In genomic region chrX:21926116-21926515, GRCh38 we compare ENCODE assay signal across 12 cellular contexts. TPM values are rescaled to one million over a fixed set of nuclear protein-coding genes. Genes with fewer than 3 reads are reported as not detected.
DNase-seq lines count a peak whose midpoint lies in the region; ATAC-seq and TF ChIP-seq lines count a peak whose summit lies in the region.
"Had no signal": no experiment of that assay in that cellular context is flagged by ENCODE, and none has a peak within 500 bp of the region (broad histone marks: within the 10 kb centered on the region; RNA-seq: fewer than 3 reads in every experiment).

No MANE protein-coding gene starts in this region.

- H4K8ac ChIP-seq in mesenchymal stem cell (ENCODE audit: low read length), result no peak overlapping the region

- no peaks in the 10 kb centered on the region for H3K27me3 ChIP-seq in MM.1S (replicated peaks; ENCODE audit: insufficient read depth, low read length)
- no peaks in the 10 kb centered on the region for H3K27me3 ChIP-seq in mesenchymal stem cell (ENCODE audit: control insufficient read depth in 1 of 2, insufficient read depth in 1 of 2, low read length in 2 of 2)

- 53% methylated on average over 2 of the region's 3 CpGs for WGBS in mesenchymal stem cell

- peak overlapping the region; percentile 74; the same call in 1 of the 2 replicates for H3K4me2 ChIP-seq in MM.1S (ENCODE audit: low read depth, low read length)
- no peak overlapping the region for H3K4me2 ChIP-seq in mesenchymal stem cell (ENCODE audit: low read length, poor library complexity, severe bottlenecking)

- H3K36me3 ChIP-seq in MM.1S (replicated peaks; ENCODE audit: insufficient read depth, low read length) (no peaks in the 10 kb centered on the region), mesenchymal stem cell (ENCODE audit: control insufficient read depth in 1 of 2, insufficient read depth in 2 of 2, low read depth in 1 of 2, low read length in 2 of 2) (no peaks in the 10 kb centered on the region)

- TF ChIP-seq CTCF in MM.1S (IDR thresholded peaks at IDR 0.05; ENCODE audit: low read length) (no peak), cardiac fibroblast (IDR thresholded peaks at IDR 0.05; ENCODE audit: low read depth, low read length) (no peak)

- DNase-seq in CD1c-positive myeloid dendritic cell (ENCODE audit: extremely low spot score), result peak; percentile 64
- peak; percentile 14 for DNase-seq in MM.1S
- DNase-seq in cardiac fibroblast (ENCODE audit: low read depth in 2 of 2), result peak; percentile 73 to 76
- DNase-seq in mesenchymal stem cell, result peak; percentile 29
- DNase-seq in NCI-H1436 treated with DMSO at 0.1 percent for 48 hours (lab: John Stamatoyannopoulos, UW), result no peak
- no peak for DNase-seq in NCI-H2107 treated with DMSO at 0.1 percent for 48 hours (lab: John Stamatoyannopoulos, UW; ENCODE audit: unreplicated experiment)
- DNase-seq in DMS 273 (lab: John Stamatoyannopoulos, UW; ENCODE audit: unreplicated experiment), result no peak
- DNase-seq: activated effector memory CD4-positive, alpha-beta T cell treated with Interleukin-2 at 50 U/mL for 16 hours; effector memory CD8-positive, alpha-beta T cell; islet precursor cell; T-helper 9 cell had no signal

- H3K79me2 ChIP-seq in MM.1S (ENCODE audit: low read length), result no peaks in the 10 kb centered on the region

- peaks cover 3% of the 10 kb centered on the region; the same call in 1 of the 2 replicates for H3F3A ChIP-seq in MM.1S (ENCODE audit: insufficient read depth, low read length)

- no peak overlapping the region for H3K23ac ChIP-seq in mesenchymal stem cell (ENCODE audit: low read length in 2 of 2)

- no peak overlapping the region for H3K14ac ChIP-seq in mesenchymal stem cell (ENCODE audit: low read length in 2 of 2)

- no peaks in the 10 kb centered on the region for H3K9me2 ChIP-seq in MM.1S (replicated peaks; ENCODE audit: insufficient read depth, low read length)

- no peak overlapping the region for H2BK12ac ChIP-seq in mesenchymal stem cell (ENCODE audit: low read length in 2 of 2)

- H2BK15ac ChIP-seq in mesenchymal stem cell (ENCODE audit: low read depth, poor library complexity, severe bottlenecking), result no peak overlapping the region

- H2AK5ac ChIP-seq in mesenchymal stem cell (ENCODE audit: low read length, severe bottlenecking), result no peak overlapping the region

- no peak overlapping the region for H2BK120ac ChIP-seq in mesenchymal stem cell (ENCODE audit: low read depth, low read length)

- no peak overlapping the region for H2BK5ac ChIP-seq in mesenchymal stem cell (ENCODE audit: low read depth, low read length, poor library complexity, severe bottlenecking)

- H3K4me1 ChIP-seq in MM.1S (ENCODE audit: low read length) (peaks cover 6% of the 10 kb centered on the region; the same call in 1 of the 2 replicates), mesenchymal stem cell (ENCODE audit: control insufficient read depth, insufficient read depth, low read depth, low read length) (no peaks in the 10 kb centered on the region)

- H3K4ac ChIP-seq in mesenchymal stem cell (ENCODE audit: low read depth in 1 of 2, low read length in 2 of 2), result no peak overlapping the region

- no peaks in the 10 kb centered on the region for H4K20me1 ChIP-seq in MM.1S (ENCODE audit: insufficient read depth, low read length)

- H2AFZ ChIP-seq in MM.1S (ENCODE audit: low read length) (peak overlapping the region; percentile 11; the same call in 1 of the 2 replicates), mesenchymal stem cell (ENCODE audit: low read depth, low read length) (no peak overlapping the region)

- H4K91ac ChIP-seq in mesenchymal stem cell (ENCODE audit: low read length), result no peak overlapping the region

- ATAC-seq in HG03378 (IDR thresholded peaks at IDR 0.05; ENCODE audit: unreplicated experiment), result no peak
- ATAC-seq: effector memory CD8-positive, alpha-beta T cell had no signal

- H3K9me3 ChIP-seq in MM.1S (replicated peaks; ENCODE audit: insufficient read depth, low read length), result no peaks in the 10 kb centered on the region
- no peaks in the 10 kb centered on the region for H3K9me3 ChIP-seq in mesenchymal stem cell (ENCODE audit: control insufficient read depth, low read length)

- H3K79me1 ChIP-seq in mesenchymal stem cell (replicated peaks; ENCODE audit: low read length, poor library complexity, severe bottlenecking), result no peaks in the 10 kb centered on the region

- H3K9ac ChIP-seq in MM.1S (ENCODE audit: low read length), result peak overlapping the region; percentile 36; the same call in 1 of the 2 replicates
- peak overlapping the region; percentile 88 for H3K9ac ChIP-seq in mesenchymal stem cell (ENCODE audit: low read length)

- H3K4me3 ChIP-seq in MM.1S (ENCODE audit: low read length) (peak overlapping the region; percentile 35), cardiac fibroblast (replicated peaks in 1 of 2; ENCODE audit: low read depth in 2 of 2, low read length in 2 of 2) (peak overlapping the region in 1 of 2 donors; percentile 26), mesenchymal stem cell (ENCODE audit: insufficient read depth in 1 of 2, low read depth in 1 of 2, low read length in 2 of 2) (peak overlapping the region in 1 of 2 experiments; percentile 58)

- H3K18ac ChIP-seq in mesenchymal stem cell (ENCODE audit: low read depth in 1 of 2, low read length in 2 of 2), result no peak overlapping the region

- H3K27ac ChIP-seq in MM.1S (ENCODE audit: low read length), result peak overlapping the region; percentile 45; the same call in 1 of the 2 replicates
- H3K27ac ChIP-seq in mesenchymal stem cell (ENCODE audit: low read length, poor library complexity, severe bottlenecking), result peak overlapping the region; percentile 23

RNA-seq across cellular contexts. Expression of gene SMS, which starts 14.4 kb away (rescaled TPM):
- 63.7 TPM for polyA plus RNA-seq in mesenchymal stem cell (2013, experiment 1 of 2)
- 65.0 TPM for polyA plus RNA-seq in mesenchymal stem cell (2013, experiment 2 of 2)

Comparison
In these comparisons a context has a peak if more than half of its experiments do, and no peak if none do; other contexts are left out.
1. DNase-seq: peak in CD1c-positive myeloid dendritic cell (single experiment), MM.1S (single experiment), cardiac fibroblast (2 of 2) and mesenchymal stem cell (single experiment); none in NCI-H1436 treated with DMSO at 0.1 percent for 48 hours (single experiment), NCI-H2107 treated with DMSO at 0.1 percent for 48 hours (single experiment) and DMS 273 (single experiment).